ENCODE assay signal across 11 cellular contexts in genomic region chrX:120035522-120036309, GRCh38. TPM values are rescaled to one million over a fixed set of nuclear protein-coding genes. Genes with fewer than 3 reads are reported as not detected.
DNase-seq lines count a peak whose midpoint lies in the region; ATAC-seq and TF ChIP-seq lines count a peak whose summit lies in the region.
"Not testable (repeated sequence)": the region's sequence is repeated elsewhere in the genome, so short reads cannot be mapped to it uniquely, and the experiment has no call there.
"Had no signal": no experiment of that assay in that cellular context is flagged by ENCODE, and none has a peak within 500 bp of the region (broad histone marks: within the 10 kb centered on the region; RNA-seq: fewer than 3 reads in every experiment).

No MANE protein-coding gene starts in this region.

- H2BK12ac ChIP-seq in H9 (ENCODE audit: insufficient read length, low read depth, low read length) = not testable (repeated sequence)

- H2BK5ac ChIP-seq in H9 (ENCODE audit: insufficient read length, low read length) = not testable (repeated sequence)

- H3K4me1 ChIP-seq in H9 (ENCODE audit: insufficient read depth, low read length) = not testable (repeated sequence)

- H3K9me3 ChIP-seq in H9 (ENCODE audit: control insufficient read depth, low read depth, low read length) = peaks cover 15% of the 10 kb centered on the region

- H4K91ac ChIP-seq in H9 (ENCODE audit: insufficient read length, low read depth, low read length) = not testable (repeated sequence)

- H2AK5ac ChIP-seq in H9 (ENCODE audit: insufficient read length, low read length) = not testable (repeated sequence)

- H4K8ac ChIP-seq in H9 (replicated peaks; ENCODE audit: insufficient read length, low read depth, low read length) = not testable (repeated sequence)

- no CpG with 5 or more reads among the region's 9 CpGs for WGBS in H9 (ENCODE audit: extremely low coverage, insufficient read length, low lambda C conversion rate)

- H3K23me2 ChIP-seq in H9 (ENCODE audit: insufficient read length, low read depth, low read length, poor library complexity, severe bottlenecking) = not testable (repeated sequence)

- not testable (repeated sequence) for H2BK15ac ChIP-seq in H9 (ENCODE audit: low read depth, low read length)

- H3K56ac ChIP-seq in H9 (ENCODE audit: insufficient read length, low read depth, low read length) = not testable (repeated sequence)

- H3T11ph ChIP-seq in H9 (ENCODE audit: low read length) = not testable (repeated sequence)

- not testable (repeated sequence) for H3K4ac ChIP-seq in H9 (ENCODE audit: low read depth, low read length)

- H3K27ac Mint-ChIP-seq in H9 (peak overlapping the region; percentile 40 to 96 (median 65); a peak in 6 of 7 replicates), IgD-negative memory B cell (peak overlapping the region; percentile 63 to 96 (median 93))

- not testable (repeated sequence) for H3K27me3 ChIP-seq in H9 (ENCODE audit: insufficient read depth, low read length)

- not testable (repeated sequence) for H3K18ac ChIP-seq in H9 (ENCODE audit: insufficient read length, low read depth, low read length)

- not testable (repeated sequence) for H3K9ac ChIP-seq in H9 (ENCODE audit: extremely low read depth, insufficient read length, low read length)

- peaks cover 4 to 27% (median 9%) of the 10 kb centered on the region in 3 experiments for H3K36me3 Mint-ChIP-seq in H9 (ENCODE audit: insufficient read depth in 1 of 3, low read depth in 3 of 3)
- not testable (repeated sequence) for H3K36me3 Mint-ChIP-seq in IgD-negative memory B cell

- H2BK20ac ChIP-seq in H9 (ENCODE audit: low read depth, low read length, poor library complexity, severe bottlenecking) = not testable (repeated sequence)

- H3K14ac ChIP-seq in H9 (ENCODE audit: insufficient read depth, low read length) = not testable (repeated sequence)

- peak overlapping the region; percentile 57 for H3K27ac ChIP-seq in H9 (ENCODE audit: insufficient read length, low read depth, low read length)

- not testable (repeated sequence) for DNase-seq in H9
- peak; percentile 32 for DNase-seq in SIG-M5 (lab: John Stamatoyannopoulos, UW)
- DNase-seq in medulla oblongata (ENCODE audit: extremely low spot score) = peak; percentile 24

- not testable (repeated sequence) for H3K4me3 Mint-ChIP-seq in H9
- H3K4me3 Mint-ChIP-seq in IgD-negative memory B cell = peak overlapping the region; percentile 70 to 92 (median 82)

- TF ChIP-seq CTCF in H9 (conservative IDR thresholded peaks at IDR 0.05) = not testable (repeated sequence)

- H3K9me3 Mint-ChIP-seq in H9 = peaks cover 46 to 55% of the 10 kb centered on the region in 2 experiments
- H3K9me3 Mint-ChIP-seq in IgD-negative memory B cell = not testable (repeated sequence)

- H3K23ac ChIP-seq in H9 (ENCODE audit: insufficient read length, low read depth, low read length) = not testable (repeated sequence)

- H4K5ac ChIP-seq in H9 (ENCODE audit: insufficient read length, low read depth, low read length) = not testable (repeated sequence)

- H2AFZ ChIP-seq in H9 (ENCODE audit: low read length) = not testable (repeated sequence)

- peaks cover 23% of the 10 kb centered on the region in 2 experiments for H3K4me1 Mint-ChIP-seq in H9
- peaks cover 26 to 29% (median 27%) of the 10 kb centered on the region in 3 donors for H3K4me1 Mint-ChIP-seq in IgD-negative memory B cell

- H3K27me3 Mint-ChIP-seq in H9 (ENCODE audit: low read depth); IgD-negative memory B cell: not testable (repeated sequence)

- H3K4me2 ChIP-seq in H9 (ENCODE audit: insufficient read depth, insufficient read length, low read length) = not testable (repeated sequence)

- not testable (repeated sequence) for H3K79me2 ChIP-seq in H9 (ENCODE audit: insufficient read depth, low read length)

- ATAC-seq in GM18517 (IDR thresholded peaks at IDR 0.05; ENCODE audit: unreplicated experiment) (peak; percentile 87), GM19438 (IDR thresholded peaks at IDR 0.05; ENCODE audit: low read depth, unreplicated experiment) (peak; percentile 83), HG03097 (IDR thresholded peaks at IDR 0.05; ENCODE audit: low FRiP score, unreplicated experiment) (peak; percentile 84)

- H3K79me1 ChIP-seq in H9 (ENCODE audit: insufficient read depth, low read depth, low read length, poor library complexity, severe bottlenecking) = not testable (repeated sequence)

- H4K20me1 ChIP-seq in H9 (ENCODE audit: control insufficient read depth, insufficient read depth, insufficient read length) = not testable (repeated sequence)

- H2BK120ac ChIP-seq in H9 (ENCODE audit: low read depth, low read length, poor library complexity, severe bottlenecking) = not testable (repeated sequence)

RNA-seq across cellular contexts. Expression of gene RHOXF2B, which starts 41.8 kb away (rescaled TPM):
- total RNA-seq in H9 (2021) = not detected in 2 replicates
- not detected for polyA plus RNA-seq in IgD-negative memory B cell
- total RNA-seq: CD4-positive, CD25-positive, alpha-beta regulatory T cell; epithelial cell of proximal tubule; osteoblast; PC-3 had no signal
